Comparison of ENCODE assay signal across 8 cellular contexts in the genomic region with DNA sequence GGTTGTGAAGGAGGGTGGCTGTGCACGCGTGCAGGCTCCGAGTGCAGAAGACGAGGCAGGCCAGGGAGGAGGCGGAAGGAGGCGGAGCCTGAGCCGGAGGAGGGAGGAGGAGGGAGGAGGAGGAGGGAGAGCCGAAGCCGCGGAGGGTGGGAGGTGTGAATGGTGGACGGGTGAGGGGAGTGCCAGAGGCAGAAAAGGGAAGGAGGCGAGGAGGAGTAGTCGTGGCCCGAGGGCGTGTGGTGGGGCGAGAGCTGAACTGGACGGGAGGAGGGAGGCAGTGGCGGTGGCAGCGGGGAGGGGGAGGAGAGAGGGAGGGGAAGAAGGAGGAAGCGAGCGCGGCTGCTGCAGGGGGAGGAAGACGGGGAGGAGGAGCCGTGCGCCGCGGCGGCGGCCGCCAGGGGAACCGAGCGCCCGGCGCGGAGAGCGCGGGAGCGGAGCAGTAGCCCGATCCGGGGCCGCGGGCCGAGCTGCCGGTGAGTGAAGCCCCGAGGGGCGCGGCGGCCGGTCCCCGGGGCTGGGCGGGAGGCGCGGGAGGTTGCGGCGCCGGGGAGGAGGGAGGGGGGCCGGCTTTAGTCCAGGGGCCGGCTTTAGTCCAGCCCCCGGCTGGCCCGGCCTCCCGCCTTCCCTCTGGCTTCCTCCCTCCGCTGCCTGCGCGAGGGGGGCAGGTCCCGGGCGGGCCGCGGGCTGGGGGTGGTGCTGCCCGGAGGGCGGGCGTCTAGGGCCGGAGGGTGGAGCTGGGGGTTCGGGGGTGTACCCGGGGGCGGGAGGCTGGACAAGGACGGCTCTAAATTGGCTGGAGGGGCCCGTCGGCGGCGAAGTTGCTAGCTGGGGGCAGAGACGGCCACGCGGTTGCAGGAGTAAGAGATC. TPM values are rescaled to one million over a fixed set of nuclear protein-coding genes. Genes with fewer than 3 reads are reported as not detected.
DNase-seq lines count a peak whose midpoint lies in the region; TF ChIP-seq lines count a peak whose summit lies in the region.

A gene (plus strand): TSS at position 815 of the 867 bp plus-strand sequence. CDS start 661 bp downstream, outside the sequence.

- peaks cover 33% of the 10 kb centered on the region for H3K4me1 Mint-ChIP-seq in HFFc6 (ENCODE audit: low read depth)
- peaks cover 40% of the 10 kb centered on the region for H3K4me1 Mint-ChIP-seq in type B pancreatic cell (ENCODE audit: unreplicated experiment)

- H3K4me3 ChIP-seq in GM12864 (ENCODE audit: low read depth, low read length) = peak within 1 kb of the TSS; percentile 65

- peak; percentile 40 for DNase-seq in GM12864 (ENCODE audit: low read depth)
- DNase-seq in HFFc6 = peak; percentile 60
- DNase-seq in NCI-H1048 (lab: John Stamatoyannopoulos, UW) = peak; percentile 14
- DNase-seq in SW 1271 (lab: John Stamatoyannopoulos, UW) = peak; percentile 6 to 42
- DNase-seq in activated naive CD8-positive, alpha-beta T cell treated with anti-CD3 and anti-CD28 coated beads, Interleukin-2, amount 50 U/mL, for 16 hours (ENCODE audit: low read depth, low spot score) = peak; percentile 53
- peak; percentile 95 for DNase-seq in cardiac septum (ENCODE audit: low spot score)
- DNase-seq in pons (ENCODE audit: low spot score) = peak; percentile 64
- peak; percentile 87 for DNase-seq in type B pancreatic cell (ENCODE audit: extremely low spot score, unreplicated experiment)

- peak within 1 kb of the TSS; percentile 76 for H3K27ac Mint-ChIP-seq in HFFc6
- H3K27ac Mint-ChIP-seq in type B pancreatic cell = peak within 1 kb of the TSS; percentile 86

- peak within 1 kb of the TSS; percentile 90 for H3K4me3 Mint-ChIP-seq in HFFc6
- peak within 1 kb of the TSS; percentile 97 for H3K4me3 Mint-ChIP-seq in type B pancreatic cell

- peak; percentile 9 for TF ChIP-seq CTCF in GM12864 (IDR thresholded peaks at IDR 0.05; ENCODE audit: low read depth, low read length, missing control alignments)
- no peak for TF ChIP-seq CTCF in HFFc6 (IDR thresholded peaks at IDR 0.05)
- peak; percentile 63 for TF ChIP-seq CTCF in type B pancreatic cell (conservative IDR thresholded peaks at IDR 0.05)

- H3K36me3 Mint-ChIP-seq in HFFc6 (ENCODE audit: low read depth) = no peaks in the 10 kb centered on the region
- H3K36me3 Mint-ChIP-seq in type B pancreatic cell = peaks cover 14% of the 10 kb centered on the region

- H3K27me3 Mint-ChIP-seq in HFFc6 (ENCODE audit: insufficient read depth) = no peaks in the 10 kb centered on the region
- H3K27me3 Mint-ChIP-seq in type B pancreatic cell = no peaks in the 10 kb centered on the region

- intact Hi-C loops in cardiac septum (cut with DNase I) = loop anchor here (1.0 to 10.0 kb wide), 4 partner anchors 48 to 288 kb away; no protein-coding TSS in a partner anchor

- no peaks in the 10 kb centered on the region for H3K9me3 Mint-ChIP-seq in HFFc6
- H3K9me3 Mint-ChIP-seq in type B pancreatic cell = no peaks in the 10 kb centered on the region

RNA-seq across cellular contexts. Expression of the gene that starts here (rescaled TPM):
- 10 to 100 TPM in 1 of 6 experiments, 1 to 10 TPM in 5; 8.5 to 12.5 (median 9.6) TPM for total RNA-seq in HFFc6 (2021; fragmentation: NEBNext Ultra II Directional; extraction: Animal tissue kit (Norgen Biotek cat#: 25700))
- total RNA-seq in cardiac septum = 39.9 TPM
- total RNA-seq in type B pancreatic cell (ENCODE audit: low replicate concordance) = 48.8 and 76.3 TPM in 2 replicates

Comparison
In these comparisons a context has a peak if more than half of its experiments do, and no peak if none do; other contexts are left out.
1. Peak in every context shown above with its lines: DNase-seq and H3K4me3 ChIP-seq.
2. DNase-seq: peak in every context shown above with its lines; median percentile 95 in cardiac septum; 87 in type B pancreatic cell; 64 in pons; 60 in HFFc6; 53 in activated naive CD8-positive, alpha-beta T cell treated with anti-CD3 and anti-CD28 coated beads, Interleukin-2, amount 50 U/mL, for 16 hours; 40 in GM12864; 24 in SW 1271; 14 in NCI-H1048.